ENCODE assay signal across 8 cellular contexts in the genomic region with DNA sequence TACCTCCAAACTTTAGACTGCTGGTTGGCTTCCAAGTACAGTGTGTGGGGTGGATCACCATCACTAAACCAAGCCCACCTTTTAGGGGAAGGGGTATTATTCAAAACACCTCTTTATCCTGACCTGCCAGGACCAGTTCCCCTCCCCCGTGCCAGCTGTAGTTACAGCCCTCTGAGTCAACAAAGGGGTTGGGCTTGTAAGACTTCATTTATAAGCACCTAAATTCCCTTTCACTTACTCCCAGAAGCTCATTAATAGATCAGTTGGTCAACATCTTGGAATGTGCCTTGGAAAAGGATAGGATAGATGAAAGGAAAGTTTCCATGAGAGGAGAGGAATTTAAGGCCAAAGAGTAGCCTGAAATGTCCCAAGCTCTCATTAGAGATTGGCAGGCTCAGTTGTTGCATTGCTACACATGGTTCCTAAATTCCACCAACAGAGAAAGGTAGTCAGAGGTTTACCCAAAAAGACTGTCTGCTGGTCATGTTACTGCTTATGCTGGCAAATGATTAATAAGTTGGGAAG. TPM values are rescaled to one million over a fixed set of nuclear protein-coding genes. Genes with fewer than 3 reads are reported as not detected.
A peak's percentile ranks its signal among the peaks of the same experiment; 100 is the strongest.
DNase-seq lines count a peak whose midpoint lies in the region; ATAC-seq and TF ChIP-seq lines count a peak whose summit lies in the region.

No MANE protein-coding gene starts in this region.

- peak overlapping the region; percentile 97 for H2AK5ac ChIP-seq in trophoblast cell (ENCODE audit: low read length)

- no peak overlapping the region for H3K23ac ChIP-seq in trophoblast cell (ENCODE audit: low read length)

- peak overlapping the region; percentile 78 for H3K18ac ChIP-seq in trophoblast cell (ENCODE audit: low read length)

- H4K8ac ChIP-seq in trophoblast cell (ENCODE audit: low read depth, low read length) = peak overlapping the region; percentile 37

- no peak for ATAC-seq in Right ventricle myocardium inferior

- peak overlapping the region; percentile 54 for H2AFZ ChIP-seq in trophoblast cell (ENCODE audit: insufficient read depth, low read length, poor library complexity)

- DNase-seq in ELF-1 (ENCODE audit: low read depth, low spot score) (peak; percentile 70), M059J (ENCODE audit: low read depth) (peak; percentile 93), trophoblast cell (peak; percentile 70 to 93), adrenal gland (no peak), substantia nigra (lab: John Stamatoyannopoulos, UW) (no peak), Right ventricle myocardium inferior (ENCODE audit: missing footprints) (no peak), uterus (no peak)

- no peaks in the 10 kb centered on the region for H3K36me3 ChIP-seq in trophoblast cell (ENCODE audit: control insufficient read depth in 1 of 2, insufficient read depth in 2 of 2, low read length in 2 of 2)
- no peaks in the 10 kb centered on the region for H3K36me3 ChIP-seq in adrenal gland (replicated peaks in 1 of 2)
- no peaks in the 10 kb centered on the region for H3K36me3 ChIP-seq in uterus

- peaks cover 7% of the 10 kb centered on the region for H3K79me2 ChIP-seq in trophoblast cell (ENCODE audit: control insufficient read depth, insufficient read depth, low read length, poor library complexity)

- H3K27ac ChIP-seq in trophoblast cell (ENCODE audit: low read depth, low read length) (peak overlapping the region; percentile 85), adrenal gland (no peak overlapping the region), substantia nigra (ENCODE audit: low read depth, low read length, poor library complexity, severe bottlenecking) (no peak overlapping the region), uterus (no peak overlapping the region)

- peak overlapping the region; percentile 80 for H3K4ac ChIP-seq in trophoblast cell (ENCODE audit: low read depth, low read length)

- WGBS in trophoblast cell (ENCODE audit: extremely low coverage, insufficient coverage, insufficient read length) = no CpG with 5 or more reads among the region's 1 CpG
- WGBS in adrenal gland, 4 donors = 60 to 79% (median 64%) methylated on average over 1 of the region's 1 CpG

- H3K4me3 Mint-ChIP-seq in dendritic cell treated with granulocyte-macrophage colony-stimulating factor and Interleukin-4, amounts not matched to agents 40 ng/mL and 50 ng/mL, for 4 days = no peak overlapping the region

- no peaks in the 10 kb centered on the region for H3K27me3 ChIP-seq in trophoblast cell (ENCODE audit: insufficient read depth, low read length)
- no peaks in the 10 kb centered on the region for H3K27me3 ChIP-seq in adrenal gland
- H3K27me3 ChIP-seq in uterus = no peaks in the 10 kb centered on the region

- intact Hi-C loops in dendritic cell treated with granulocyte-macrophage colony-stimulating factor and Interleukin-4, amounts not matched to agents 40 ng/mL and 50 ng/mL, for 4 days (cut with micrococcal nuclease) = loop anchor here (5.0 kb wide), 1 partner anchor 54 kb away; no protein-coding TSS in a partner anchor
- intact Hi-C loops in adrenal gland (cut with DNase I) = no loop called here
- intact Hi-C loops in Right ventricle myocardium inferior (cut with DNase I) = no loop called here
- intact Hi-C loops in uterus (cut with DNase I; ENCODE audit: low total_unique reads) = no loop called here

- H3K4me3 ChIP-seq in trophoblast cell (ENCODE audit: low read depth, low read length) = no peak overlapping the region
- H3K4me3 ChIP-seq in adrenal gland = no peak overlapping the region
- no peak overlapping the region for H3K4me3 ChIP-seq in uterus

- H3K27me3 Mint-ChIP-seq in dendritic cell treated with granulocyte-macrophage colony-stimulating factor and Interleukin-4, amounts not matched to agents 40 ng/mL and 50 ng/mL, for 4 days = no peaks in the 10 kb centered on the region

- peak overlapping the region; percentile 87 for H3K14ac ChIP-seq in trophoblast cell (ENCODE audit: low read length)

- H3K4me1 ChIP-seq in trophoblast cell (ENCODE audit: control insufficient read depth in 1 of 2, insufficient read depth in 2 of 2, low read length in 2 of 2) (peaks cover 18 to 24% of the 10 kb centered on the region in 2 experiments), adrenal gland (replicated peaks in 1 of 2) (peaks cover 0 to 4% of the 10 kb centered on the region in 2 donors), uterus (no peaks in the 10 kb centered on the region)

- TF ChIP-seq POLR2A in adrenal gland (IDR thresholded peaks at IDR 0.05) = no peak
- no peak for TF ChIP-seq POLR2A in uterus (IDR thresholded peaks at IDR 0.05)

- H3K9me3 Mint-ChIP-seq in dendritic cell treated with granulocyte-macrophage colony-stimulating factor and Interleukin-4, amounts not matched to agents 40 ng/mL and 50 ng/mL, for 4 days = no peaks in the 10 kb centered on the region

- peak overlapping the region; percentile 40 for H3K27ac Mint-ChIP-seq in dendritic cell treated with granulocyte-macrophage colony-stimulating factor and Interleukin-4, amounts not matched to agents 40 ng/mL and 50 ng/mL, for 4 days

- H3K9ac ChIP-seq in trophoblast cell (ENCODE audit: low read length) = no peak overlapping the region

- peak overlapping the region; percentile 91 for H4K91ac ChIP-seq in trophoblast cell (ENCODE audit: low read depth, low read length)

- H4K12ac ChIP-seq in trophoblast cell (ENCODE audit: low read depth, low read length) = no peak overlapping the region

- peak overlapping the region; percentile 94 for H2BK120ac ChIP-seq in trophoblast cell (ENCODE audit: insufficient read depth, low read length, poor library complexity)

- H2BK5ac ChIP-seq in trophoblast cell (ENCODE audit: low read depth, low read length, poor library complexity) = peak overlapping the region; percentile 80

- peaks cover 70% of the 10 kb centered on the region for H3K4me1 Mint-ChIP-seq in dendritic cell treated with granulocyte-macrophage colony-stimulating factor and Interleukin-4, amounts not matched to agents 40 ng/mL and 50 ng/mL, for 4 days (ENCODE audit: low read depth)

- H3K79me1 ChIP-seq in trophoblast cell (ENCODE audit: low read length) = peaks cover 20% of the 10 kb centered on the region

- no peaks in the 10 kb centered on the region for H3K36me3 Mint-ChIP-seq in dendritic cell treated with granulocyte-macrophage colony-stimulating factor and Interleukin-4, amounts not matched to agents 40 ng/mL and 50 ng/mL, for 4 days (ENCODE audit: low read depth)

- peak overlapping the region; percentile 26 for H3K4me2 ChIP-seq in trophoblast cell (ENCODE audit: low read length)

- H3K9me3 ChIP-seq in trophoblast cell (ENCODE audit: insufficient read depth, low read depth, low read length) (no peaks in the 10 kb centered on the region), adrenal gland (replicated peaks in 1 of 3) (no peaks in the 10 kb centered on the region), uterus (no peaks in the 10 kb centered on the region)

- TF ChIP-seq CTCF in adrenal gland (IDR thresholded peaks at IDR 0.05) (no peak), uterus (IDR thresholded peaks at IDR 0.05) (no peak)

- H2BK12ac ChIP-seq in trophoblast cell (ENCODE audit: low read length) = peak overlapping the region; percentile 74

RNA-seq across cellular contexts. Expression of gene TNFAIP3, which starts 59.2 kb away (rescaled TPM):
- total RNA-seq in M059J (2014; rRNA removed; shearing (Covaris generic)) = 5.5 and 7.7 TPM in 2 replicates
- polyA plus RNA-seq in trophoblast cell (2013) = 59.7 and 64.7 TPM in 2 replicates
- total RNA-seq in adrenal gland (10 to 100 TPM in 7 of 8 donors, 1 to 10 TPM in 1; 5.0 to 29.7 (median 17.6) TPM), Right ventricle myocardium inferior (6.8 TPM), uterus (10 to 100 TPM; 14.4 to 36.2 (median 19.6) TPM)
- 10 to 100 TPM; 10.5 to 15.5 (median 13.9) TPM for polyA plus RNA-seq in adrenal gland

Comparison
In these comparisons a context has a peak if more than half of its experiments do, and no peak if none do; other contexts are left out.
1. DNase-seq: peak in ELF-1 (single experiment), M059J (single experiment) and trophoblast cell (2 of 2); none in adrenal gland (0 of 7), substantia nigra (0 of 49), Right ventricle myocardium inferior (single experiment) and uterus (0 of 2).